ENCODE assay signal across 8 cellular contexts in genomic region chr21:33480481-33481103, GRCh38. TPM values are rescaled to one million over a fixed set of nuclear protein-coding genes. Genes with fewer than 3 reads are reported as not detected.
A peak's percentile ranks its signal among the peaks of the same experiment; 100 is the strongest.
DNase-seq lines count a peak whose midpoint lies in the region; ATAC-seq and TF ChIP-seq lines count a peak whose summit lies in the region.

No MANE protein-coding gene starts in this region.

- no peaks in the 10 kb centered on the region for H3K27me3 ChIP-seq in right atrium auricular region
- no peaks in the 10 kb centered on the region for H3K27me3 ChIP-seq in mammary epithelial cell (ENCODE audit: insufficient read depth, low read length)
- no peaks in the 10 kb centered on the region for H3K27me3 ChIP-seq in mononuclear cell (ENCODE audit: insufficient read depth, low read length)
- H3K27me3 ChIP-seq in vagina = no peaks in the 10 kb centered on the region

- no peaks in the 10 kb centered on the region for H4K20me1 ChIP-seq in mammary epithelial cell (ENCODE audit: insufficient read depth, low read length)

- dilution Hi-C loops in mammary epithelial cell (cut with HindIII; ENCODE audit: low sequenced_read_pairs) = no loop called here

- intact Hi-C loops in left cardiac atrium (cut with DNase I) (no loop called here), mammary epithelial cell (cut with micrococcal nuclease) (no loop called here), vagina (cut with DNase I) (no loop called here)

- H3K36me3 ChIP-seq in right atrium auricular region (no peaks in the 10 kb centered on the region), mammary epithelial cell (ENCODE audit: insufficient read depth, low read length) (no peaks in the 10 kb centered on the region), vagina (no peaks in the 10 kb centered on the region)

- H3K9me3 ChIP-seq in right atrium auricular region (no peaks in the 10 kb centered on the region), mammary epithelial cell (replicated peaks; ENCODE audit: insufficient read depth, low read length) (no peaks in the 10 kb centered on the region), mononuclear cell (ENCODE audit: low read depth, low read length) (no peaks in the 10 kb centered on the region), vagina (no peaks in the 10 kb centered on the region)

- H3K4me3 ChIP-seq in right atrium auricular region = peak overlapping the region; percentile 94 to 96
- H3K4me3 ChIP-seq in mammary epithelial cell (replicated peaks in 1 of 3; ENCODE audit: insufficient read depth in 1 of 3, low read depth in 2 of 3, low read length in 3 of 3) = peak overlapping the region; percentile 70 to 81 (median 79)
- peak overlapping the region; percentile 84 for H3K4me3 ChIP-seq in mononuclear cell (ENCODE audit: low read length)
- H3K4me3 ChIP-seq in vagina = peak overlapping the region; percentile 66 to 87

- WGBS in mammary epithelial cell (ENCODE audit: low coverage, missing lambda C conversion rate) = 14% methylated on average over 17 of the region's 17 CpGs

- H3K79me2 ChIP-seq in mammary epithelial cell (ENCODE audit: insufficient read depth, low read length) = peaks cover 26% of the 10 kb centered on the region

- ATAC-seq in left cardiac atrium = no peak
- no peak for ATAC-seq in GM19324 (IDR thresholded peaks at IDR 0.05; ENCODE audit: low FRiP score, unreplicated experiment)

- no peak for TF ChIP-seq POLR2A in vagina (IDR thresholded peaks at IDR 0.05)

- TF ChIP-seq CTCF in right atrium auricular region (IDR thresholded peaks at IDR 0.05) (no peak), mammary epithelial cell (conservative IDR thresholded peaks at IDR 0.05 in 1 of 2, IDR thresholded peaks at IDR 0.05 in 1 of 2; ENCODE audit: extremely low read depth in 1 of 2, insufficient read depth in 1 of 2, low read depth in 1 of 2, low read length in 2 of 2) (no peak), vagina (IDR thresholded peaks at IDR 0.05) (no peak)

- H2AFZ ChIP-seq in mammary epithelial cell (ENCODE audit: low read depth, low read length) = peak overlapping the region; percentile 95

- peak overlapping the region; percentile 85 for H3K9ac ChIP-seq in mammary epithelial cell (ENCODE audit: insufficient read depth, low read length)

- DNase-seq in right atrium auricular region (ENCODE audit: low spot score) = no peak
- DNase-seq in left cardiac atrium = no peak
- DNase-seq in mammary epithelial cell = no peak
- no peak for DNase-seq in vagina (ENCODE audit: extremely low spot score in 2 of 2)
- no peak for DNase-seq in activated gamma-delta T cell treated with Interleukin-2 at 50 U/mL for 16 hours
- DNase-seq in NCI-H2227 treated with DMSO at 0.1 percent for 48 hours (lab: John Stamatoyannopoulos, UW) = no peak

- CTCF ChIA-PET in mammary epithelial cell (lab: Charles Lee; ENCODE audit: low non-redundant PET) = interaction anchor here (0.6 to 1.1 kb wide), 2 partner anchors 43 to 119 kb away, joined by 4 to 6 read pairs; no protein-coding TSS in a partner anchor

- H3K4me2 ChIP-seq in mammary epithelial cell (ENCODE audit: insufficient read depth, low read depth, low read length) = peak overlapping the region; percentile 75

- BruUV-seq in mammary epithelial cell (replicated peaks; lab: Mats Ljungman, UMichigan) = TSS peak; percentile 73

- H3K27ac ChIP-seq in right atrium auricular region (peak overlapping the region; percentile 96 to 99), mammary epithelial cell (ENCODE audit: insufficient read depth, low read depth, low read length) (peak overlapping the region; percentile 75), vagina (peak overlapping the region; percentile 87)

- in situ Hi-C loops in mammary epithelial cell (cut with MboI; ENCODE audit: low sequenced_read_pairs in 2 of 2) = no loop called here

- H3K4me1 ChIP-seq in right atrium auricular region = peaks cover 0 to 17% of the 10 kb centered on the region in 2 donors
- peaks cover 6% of the 10 kb centered on the region for H3K4me1 ChIP-seq in mammary epithelial cell (ENCODE audit: insufficient read depth, low read length)
- peaks cover 17% of the 10 kb centered on the region for H3K4me1 ChIP-seq in mononuclear cell (ENCODE audit: insufficient read depth, low read length)
- peaks cover 22% of the 10 kb centered on the region for H3K4me1 ChIP-seq in vagina

RNA-seq across cellular contexts. Expression of gene TMEM50B, which starts 0.8 kb away (rescaled TPM):
- total RNA-seq in right atrium auricular region = 10 to 100 TPM; 31.1 to 41.0 TPM
- 10 to 100 TPM; 33.1 to 39.7 TPM for total RNA-seq in left cardiac atrium
- 10 to 100 TPM; 21.5 to 21.7 TPM for total RNA-seq in mammary epithelial cell
- 14.6 TPM for polyA plus RNA-seq in mammary epithelial cell
- 5.4 TPM for polyA minus RNA-seq in mammary epithelial cell
- 50.5 TPM for total RNA-seq in mononuclear cell
- total RNA-seq in vagina = 42.5 TPM

RNA-seq across cellular contexts. Expression of gene DNAJC28, which starts 10.9 kb away (rescaled TPM):
- total RNA-seq in right atrium auricular region = 1 to 10 TPM; 3.0 to 4.5 TPM
- total RNA-seq in left cardiac atrium = 1 to 10 TPM; 5.4 to 5.5 TPM
- total RNA-seq in mammary epithelial cell = 1 to 10 TPM; 1.2 to 2.0 TPM
- 0.75 TPM for polyA plus RNA-seq in mammary epithelial cell
- polyA minus RNA-seq in mammary epithelial cell = not detected
- total RNA-seq in mononuclear cell = not detected
- total RNA-seq in vagina = 1.5 TPM
